Comparison of ENCODE assay signal across 31 cellular contexts in genomic region chr5:4643190-4643589, GRCh38.
"Had no signal": no experiment of that assay in that cellular context is flagged by ENCODE, and none has a peak within 500 bp of the region (broad histone marks: within the 10 kb centered on the region; RNA-seq: fewer than 3 reads in every experiment).

No MANE protein-coding gene starts in this region.

- H3K4me1 ChIP-seq: colonic mucosa, gastroesophageal sphincter, pancreas, right atrium auricular region, stomach, thyroid gland, upper lobe of right lung had no signal

- DNase-seq: activated CD4-positive, alpha-beta T cell treated with anti-CD3 and anti-CD28 coated beads for 48 hours; activated CD4-positive, alpha-beta T cell treated with anti-CD3 and anti-CD28 coated beads, Interleukin-2, amount 50 U/mL, for 48 hours; activated CD8-positive, alpha-beta memory T cell treated with anti-CD3 and anti-CD28 coated beads for 24 hours; activated effector memory CD4-positive, alpha-beta T cell treated with Interleukin-2 at 50 U/mL for 16 hours; activated naive CD4-positive, alpha-beta T cell treated with Interleukin-2 at 50 U/mL for 16 hours; anterior cingulate cortex; colonic mucosa; effector CD8-positive, alpha-beta T cell; erythroblast; head of caudate nucleus; hippocampal formation; left colon; mammary epithelial cell; midbrain; naive thymus-derived CD4-positive, alpha-beta T cell; nucleus accumbens; pancreas; stimulated activated CD4-positive, alpha-beta T cell treated with anti-CD3 and anti-CD28 coated beads, Interleukin-15, amount 100 ng/mL, for 24 hours; stimulated activated CD4-positive, alpha-beta T cell treated with anti-CD3 and anti-CD28 coated beads, Interleukin-2, amount 100 ng/mL, for 24 hours; stimulated activated naive B cell treated with anti-CD40 and anti-IgM and Interleukin-4, amounts not matched to agents 10 μg/mL and 1 μg/mL and 100 μg/mL, for 72 hours; stomach; T-helper 9 cell; thyroid gland; upper lobe of right lung had no signal

- H3K27me3 Mint-ChIP-seq: activated naive CD8-positive, alpha-beta T cell; naive thymus-derived CD4-positive, alpha-beta T cell; stimulated activated naive B cell treated with anti-CD40 and anti-IgM and Interleukin-4, amounts not matched to agents 10 μg/mL and 1 μg/mL and 100 μg/mL, for 72 hours had no signal

- H3K4me3 ChIP-seq: colonic mucosa, gastroesophageal sphincter, pancreas, right atrium auricular region, stomach, thyroid gland, upper lobe of right lung had no signal

- H3K27ac Mint-ChIP-seq: activated naive CD8-positive, alpha-beta T cell; naive thymus-derived CD4-positive, alpha-beta T cell; stimulated activated naive B cell treated with anti-CD40 and anti-IgM and Interleukin-4, amounts not matched to agents 10 μg/mL and 1 μg/mL and 100 μg/mL, for 72 hours had no signal

- H3K4me3 Mint-ChIP-seq: activated naive CD8-positive, alpha-beta T cell; naive thymus-derived CD4-positive, alpha-beta T cell; stimulated activated naive B cell treated with anti-CD40 and anti-IgM and Interleukin-4, amounts not matched to agents 10 μg/mL and 1 μg/mL and 100 μg/mL, for 72 hours had no signal

- H3K27ac ChIP-seq: colonic mucosa, gastroesophageal sphincter, pancreas, right atrium auricular region, stomach, thyroid gland, upper lobe of right lung, VCaP had no signal

- H3K4me1 Mint-ChIP-seq: naive thymus-derived CD4-positive, alpha-beta T cell; stimulated activated naive B cell treated with anti-CD40 and anti-IgM and Interleukin-4, amounts not matched to agents 10 μg/mL and 1 μg/mL and 100 μg/mL, for 72 hours had no signal

- FAIRE-seq: bronchial epithelial cell, keratinocyte, pancreas, TTC549 had no signal

- ATAC-seq: gastroesophageal sphincter; left colon; naive thymus-derived CD4-positive, alpha-beta T cell; pancreas; stimulated activated naive B cell treated with anti-CD40 and anti-IgM and Interleukin-4, amounts not matched to agents 10 μg/mL and 1 μg/mL and 100 μg/mL, for 72 hours; upper lobe of right lung had no signal

- H3K27me3 ChIP-seq: colonic mucosa, pancreas, right atrium auricular region, stomach, thyroid gland, upper lobe of right lung had no signal

- H3K9me3 ChIP-seq: colonic mucosa, pancreas, right atrium auricular region, thyroid gland, upper lobe of right lung had no signal

- H3K36me3 ChIP-seq: colonic mucosa, gastroesophageal sphincter, pancreas, right atrium auricular region, stomach, thyroid gland, upper lobe of right lung had no signal

- H3K36me3 Mint-ChIP-seq: activated naive CD8-positive, alpha-beta T cell; naive thymus-derived CD4-positive, alpha-beta T cell; stimulated activated naive B cell treated with anti-CD40 and anti-IgM and Interleukin-4, amounts not matched to agents 10 μg/mL and 1 μg/mL and 100 μg/mL, for 72 hours had no signal
